In the genomic region with DNA sequence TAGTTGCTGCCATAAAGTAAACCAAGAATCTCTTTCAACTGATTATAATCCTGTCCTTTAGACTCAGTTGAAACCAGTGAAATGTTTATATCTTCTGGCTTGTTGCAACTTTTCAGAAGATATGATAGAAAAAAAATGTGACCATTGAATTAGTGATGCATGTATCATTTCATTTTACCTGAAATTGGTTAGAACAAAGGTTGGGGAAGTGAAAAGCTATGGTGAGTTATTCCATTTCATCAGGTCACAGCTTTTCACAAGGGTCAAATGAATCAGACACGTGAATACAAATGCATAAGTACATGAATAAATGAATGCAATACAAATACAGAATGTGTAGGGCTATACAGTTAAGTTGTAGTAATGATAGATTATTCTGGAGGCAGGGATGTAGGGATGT, we compare ENCODE assay signal across 22 cellular contexts. TPM values are rescaled to one million over a fixed set of nuclear protein-coding genes. Genes with fewer than 3 reads are reported as not detected.
"Had no signal": no experiment of that assay in that cellular context is flagged by ENCODE, and none has a peak within 500 bp of the region (broad histone marks: within the 10 kb centered on the region; RNA-seq: fewer than 3 reads in every experiment).

No MANE protein-coding gene starts in this region.

- H3K9me3 Mint-ChIP-seq: memory B cell, mesothelial cell of epicardium, naive B cell had no signal

- DNase-seq: hippocampal formation; hypothalamus; immature natural killer cell; islet precursor cell; kidney; left cardiac atrium; left colon; left lung; left ventricle myocardium inferior; left ventricle myocardium superior; lower lobe of right lung; midbrain; mucosa of descending colon; naive B cell; naive thymus-derived CD4-positive, alpha-beta T cell had no signal

- H3K4me3 ChIP-seq: hepatocyte, left lung, left ventricle myocardium inferior, lower lobe of right lung, lung, mucosa of descending colon had no signal

- FAIRE-seq: keratinocyte, kidney had no signal

- H3K27ac ChIP-seq: hepatocyte, left lung, left ventricle myocardium inferior, lower lobe of right lung had no signal

- H3K4me2 ChIP-seq: hepatocyte had no signal

- H3K27me3 Mint-ChIP-seq: memory B cell had no signal

- H2AFZ ChIP-seq: hepatocyte had no signal

- H3K4me1 ChIP-seq: left lung, lower lobe of right lung had no signal

- H3K4me3 Mint-ChIP-seq: immature natural killer cell; memory B cell; mesothelial cell of epicardium; naive B cell; naive thymus-derived CD4-positive, alpha-beta T cell had no signal

- H3K27ac Mint-ChIP-seq: immature natural killer cell; memory B cell; mesothelial cell of epicardium; naive B cell; naive thymus-derived CD4-positive, alpha-beta T cell had no signal

- ATAC-seq: left cardiac atrium; left colon; left lobe of liver; left lung; left ventricle myocardium superior; lower lobe of right lung; mucosa of descending colon; naive thymus-derived CD4-positive, alpha-beta T cell had no signal

- H3K9me3 ChIP-seq: left lung, left ventricle myocardium inferior, lower lobe of right lung, mucosa of descending colon had no signal

- H3K79me2 ChIP-seq: hepatocyte had no signal

- H3K4me1 Mint-ChIP-seq: immature natural killer cell; memory B cell; naive B cell; naive thymus-derived CD4-positive, alpha-beta T cell had no signal

- H3K36me3 ChIP-seq: left lung, left ventricle myocardium inferior, lower lobe of right lung had no signal

- H3K27me3 ChIP-seq: hepatocyte, left lung had no signal

- H3K36me3 Mint-ChIP-seq: immature natural killer cell, memory B cell, mesothelial cell of epicardium, naive B cell had no signal

RNA-seq across cellular contexts. Expression of a gene that starts 15.1 kb away (rescaled TPM):
- total RNA-seq: mononuclear cell; naive thymus-derived CD4-positive, alpha-beta T cell had no signal
- polyA plus RNA-seq: immature natural killer cell; keratinocyte; naive thymus-derived CD4-positive, alpha-beta T cell had no signal
